ENCODE assay signal across 1 cellular context in the genomic region with DNA sequence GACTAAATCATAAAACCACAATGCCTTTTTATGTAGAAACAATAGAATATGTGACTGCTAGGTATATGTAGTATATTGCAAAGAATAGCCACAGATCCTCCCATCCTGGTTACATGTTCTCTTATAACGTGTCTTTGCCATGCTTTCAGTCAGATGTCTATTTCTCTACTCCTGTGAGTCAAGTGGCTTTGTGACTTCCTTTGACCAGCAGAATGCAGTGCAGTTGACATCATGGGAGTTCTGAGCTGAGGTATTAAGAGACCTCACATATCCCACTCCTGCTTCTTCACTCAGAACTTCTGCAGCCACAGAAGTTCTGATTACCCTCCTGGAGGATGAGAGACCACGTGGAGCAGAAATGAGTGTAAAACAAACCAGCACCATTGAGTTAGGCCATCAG.
TF ChIP-seq lines count a peak whose summit lies in the region.

No MANE protein-coding gene starts in this region.

TF ChIP-seq in IMR-90, 13 proteins besides CTCF, POLR2A, EP300 and RAD21 (continued from another document):
- TF ChIP-seq CHD1 (IDR thresholded peaks at IDR 0.05; ENCODE audit: low read depth, low read length) (no peak), USF2 (IDR thresholded peaks at IDR 0.05; ENCODE audit: low read depth, low read length) (no peak), ELK1 (IDR thresholded peaks at IDR 0.05; ENCODE audit: borderline replicate concordance, low read depth, low read length) (no peak), RCOR1 (IDR thresholded peaks at IDR 0.05; ENCODE audit: insufficient replicate concordance, low read length) (no peak)
